ENCODE assay signal across 11 cellular contexts in genomic region chr7:23107781-23108180, GRCh38. TPM values are rescaled to one million over a fixed set of nuclear protein-coding genes. Genes with fewer than 3 reads are reported as not detected.
A peak's percentile ranks its signal among the peaks of the same experiment; 100 is the strongest.
DNase-seq lines count a peak whose midpoint lies in the region; ATAC-seq, FAIRE-seq and TF ChIP-seq lines count a peak whose summit lies in the region.
"Had no signal": no experiment of that assay in that cellular context is flagged by ENCODE, and none has a peak within 500 bp of the region (broad histone marks: within the 10 kb centered on the region; RNA-seq: fewer than 3 reads in every experiment).

No MANE protein-coding gene starts in this region.

- TF ChIP-seq CTCF in astrocyte (IDR thresholded peaks at IDR 0.05; ENCODE audit: insufficient read depth, low read depth, low read length) = no peak
- TF ChIP-seq CTCF in ovary (IDR thresholded peaks at IDR 0.05) = no peak

- peaks cover 18% of the 10 kb centered on the region for H3K36me3 Mint-ChIP-seq in activated T-cell treated with anti-CD3 and anti-CD28 coated beads, Interleukin-2, amount 50 U/mL, for 24 hours (ENCODE audit: low read depth)
- peaks cover 2% of the 10 kb centered on the region for H3K36me3 Mint-ChIP-seq in astrocyte (ENCODE audit: low read depth, unreplicated experiment)

- H3K4me1 ChIP-seq in astrocyte (ENCODE audit: insufficient read depth, low read length) (peaks cover 8% of the 10 kb centered on the region), right cardiac atrium (ENCODE audit: control insufficient read depth, insufficient read depth, low read length) (peaks cover 5% of the 10 kb centered on the region), skeletal muscle satellite cell (ENCODE audit: control insufficient read depth, insufficient read depth, low read length) (peaks cover 23% of the 10 kb centered on the region), ovary (ENCODE audit: insufficient read depth) (peaks cover 5% of the 10 kb centered on the region)
- H3K4me1 ChIP-seq in effector memory CD4-positive, alpha-beta T cell (ENCODE audit: control insufficient read depth, insufficient read depth, low read length, poor library complexity, severe bottlenecking) = peaks cover 8% of the 10 kb centered on the region

- no peaks in the 10 kb centered on the region for H3K27me3 ChIP-seq in astrocyte (ENCODE audit: insufficient read depth, low read length)
- no peaks in the 10 kb centered on the region for H3K27me3 ChIP-seq in right cardiac atrium (ENCODE audit: control insufficient read depth, insufficient read depth)
- H3K27me3 ChIP-seq in skeletal muscle satellite cell (ENCODE audit: control insufficient read depth, insufficient read depth, low read length) = no peaks in the 10 kb centered on the region
- no peaks in the 10 kb centered on the region for H3K27me3 ChIP-seq in effector memory CD4-positive, alpha-beta T cell (replicated peaks; ENCODE audit: control insufficient read depth, insufficient read depth, low read length, poor library complexity, severe bottlenecking)
- H3K27me3 ChIP-seq in ovary = no peaks in the 10 kb centered on the region

- peak overlapping the region; percentile 96 for H3K9ac ChIP-seq in astrocyte (ENCODE audit: low read length)
- H3K9ac ChIP-seq in skeletal muscle satellite cell (ENCODE audit: low read depth, low read length) = peak overlapping the region; percentile 96

- no peaks in the 10 kb centered on the region for H3K36me3 ChIP-seq in astrocyte (ENCODE audit: insufficient read depth, low read length)
- no peaks in the 10 kb centered on the region for H3K36me3 ChIP-seq in skeletal muscle satellite cell (ENCODE audit: insufficient read depth, low read length)
- no peaks in the 10 kb centered on the region for H3K36me3 ChIP-seq in effector memory CD4-positive, alpha-beta T cell (ENCODE audit: control insufficient read depth, insufficient read depth, low read length)
- H3K36me3 ChIP-seq in ovary = no peaks in the 10 kb centered on the region

- no peak for TF ChIP-seq POLR2A in ovary (IDR thresholded peaks at IDR 0.05)

- intact Hi-C loops in right cardiac atrium (cut with DNase I) (loop anchor here (5.0 to 10.0 kb wide), 2 partner anchors 67 to 75 kb away; partner anchors contain the start of gene NUP42 (in 3 of the 4)), ovary (cut with DNase I) (loop anchor here in 1 of 4 donors (5.0 kb wide), 1 partner anchor 75 kb away; the partner anchor contains the start of gene NUP42)

- DNase-seq in activated T-cell treated with anti-CD3 and anti-CD28 coated beads, Interleukin-2, amount 50 U/mL, for 24 hours = no peak
- DNase-seq in activated T-cell treated with anti-CD3 and anti-CD28 coated beads, Interleukin-2, amount 50 U/mL, for 1 hour = no peak
- DNase-seq in astrocyte (ENCODE audit: low read depth) = no peak
- DNase-seq in right cardiac atrium = no peak
- DNase-seq in effector memory CD4-positive, alpha-beta T cell = no peak
- no peak for DNase-seq in midbrain (lab: John Stamatoyannopoulos, UW)
- no peak for DNase-seq in ovary
- DNase-seq: activated CD4-positive, alpha-beta T cell treated with anti-CD3 and anti-CD28 coated beads, Interleukin-2, amount 50 U/mL, for 48 hours; stimulated activated CD4-positive, alpha-beta T cell treated with anti-CD3 and anti-CD28 coated beads, Interleukin-2, amount 100 ng/mL, for 48 hours had no signal

- no peak overlapping the region for H2AFZ ChIP-seq in astrocyte (ENCODE audit: low read depth, low read length)

- H3K9me3 Mint-ChIP-seq in activated T-cell treated with anti-CD3 and anti-CD28 coated beads, Interleukin-2, amount 50 U/mL, for 24 hours = no peaks in the 10 kb centered on the region
- no peaks in the 10 kb centered on the region for H3K9me3 Mint-ChIP-seq in astrocyte (ENCODE audit: unreplicated experiment)

- peak overlapping the region; percentile 97 for H3K4me3 Mint-ChIP-seq in activated T-cell treated with anti-CD3 and anti-CD28 coated beads, Interleukin-2, amount 50 U/mL, for 24 hours
- H3K4me3 Mint-ChIP-seq in astrocyte (ENCODE audit: unreplicated experiment) = peak overlapping the region; percentile 96

- no peaks in the 10 kb centered on the region for H3K27me3 Mint-ChIP-seq in activated T-cell treated with anti-CD3 and anti-CD28 coated beads, Interleukin-2, amount 50 U/mL, for 24 hours
- no peaks in the 10 kb centered on the region for H3K27me3 Mint-ChIP-seq in astrocyte (ENCODE audit: low read depth, unreplicated experiment)

- H3K9me3 ChIP-seq in astrocyte (ENCODE audit: insufficient read depth, low read depth, low read length) = no peaks in the 10 kb centered on the region
- no peaks in the 10 kb centered on the region for H3K9me3 ChIP-seq in right cardiac atrium (ENCODE audit: control insufficient read depth, low read length)
- H3K9me3 ChIP-seq in skeletal muscle satellite cell (replicated peaks; ENCODE audit: low read length) = no peaks in the 10 kb centered on the region
- no peaks in the 10 kb centered on the region for H3K9me3 ChIP-seq in effector memory CD4-positive, alpha-beta T cell (ENCODE audit: control insufficient read depth, low read length)
- H3K9me3 ChIP-seq in ovary = no peaks in the 10 kb centered on the region

- peak overlapping the region; percentile 99 for H3K4me3 ChIP-seq in astrocyte (ENCODE audit: insufficient read depth, low read depth, low read length)
- peak overlapping the region; percentile 90 for H3K4me3 ChIP-seq in right cardiac atrium (ENCODE audit: low read length)
- peak overlapping the region; percentile 93 for H3K4me3 ChIP-seq in skeletal muscle satellite cell (ENCODE audit: low read length)
- H3K4me3 ChIP-seq in effector memory CD4-positive, alpha-beta T cell (ENCODE audit: insufficient read depth, low read depth, low read length, poor library complexity, severe bottlenecking) = no peak overlapping the region
- no peak overlapping the region for H3K4me3 ChIP-seq in ovary

- FAIRE-seq in astrocyte (lab: Jason Lieb, UNC) = no peak
- FAIRE-seq: A204.1 had no signal

- no peak overlapping the region for H3K27ac Mint-ChIP-seq in activated T-cell treated with anti-CD3 and anti-CD28 coated beads, Interleukin-2, amount 50 U/mL, for 24 hours
- no peak overlapping the region for H3K27ac Mint-ChIP-seq in astrocyte (ENCODE audit: unreplicated experiment)

- peak overlapping the region; percentile 93 for H3K4me2 ChIP-seq in astrocyte (ENCODE audit: low read length)
- H3K4me2 ChIP-seq in skeletal muscle satellite cell (ENCODE audit: low read length) = peak overlapping the region; percentile 88

- peaks cover 62% of the 10 kb centered on the region for H3K79me2 ChIP-seq in astrocyte (ENCODE audit: insufficient read depth, low read length)

- peaks cover 46% of the 10 kb centered on the region for H3K4me1 Mint-ChIP-seq in activated T-cell treated with anti-CD3 and anti-CD28 coated beads, Interleukin-2, amount 50 U/mL, for 24 hours (ENCODE audit: low read depth)
- H3K4me1 Mint-ChIP-seq in astrocyte (ENCODE audit: low read depth, unreplicated experiment) = peaks cover 14% of the 10 kb centered on the region

- peaks cover 53% of the 10 kb centered on the region for H4K20me1 ChIP-seq in astrocyte (ENCODE audit: insufficient read depth, low read length)

- whole genome bisulfite sequencing in right cardiac atrium = 35% methylated on average over 2 of the region's 2 CpGs
- WGBS in ovary, 3 donors = 48 to 69% (median 51%) methylated on average over 2 of the region's 2 CpGs

- no peak for TF ChIP-seq EP300 in ovary (IDR thresholded peaks at IDR 0.05)

- no peak for ATAC-seq in right cardiac atrium

- no peak overlapping the region for H3K27ac ChIP-seq in astrocyte (ENCODE audit: low read depth, low read length)
- H3K27ac ChIP-seq in right cardiac atrium (ENCODE audit: low read length) = no peak overlapping the region
- no peak overlapping the region for H3K27ac ChIP-seq in effector memory CD4-positive, alpha-beta T cell (ENCODE audit: insufficient read depth, low read length, poor library complexity, severe bottlenecking)
- H3K27ac ChIP-seq in ovary = no peak overlapping the region

RNA-seq across cellular contexts. Expression of gene KLHL7, which starts 2.2 kb away (rescaled TPM):
- total RNA-seq in astrocyte (34.6 and 38.7 TPM in 2 replicates), right cardiac atrium (100 to 1,000 TPM in 1 of 4 donors, 10 to 100 TPM in 3; 68.8 to 106 (median 83.2) TPM), ovary (10 to 100 TPM; 27.4 to 38.3 (median 31.8) TPM)
- polyA plus RNA-seq in right cardiac atrium (61.7 TPM), ovary (10 to 100 TPM; 23.1 to 27.1 TPM)
- 24.1 and 28.4 TPM in 2 replicates for total RNA-seq in skeletal muscle satellite cell (2012; rRNA removed)

Comparison
In these comparisons a context has a peak if more than half of its experiments do, and no peak if none do; other contexts are left out.
1. H3K4me3 ChIP-seq: peak in astrocyte (single experiment), right cardiac atrium (single experiment) and skeletal muscle satellite cell (single experiment); none in effector memory CD4-positive, alpha-beta T cell (single experiment) and ovary (single experiment).